In the genomic region with DNA sequence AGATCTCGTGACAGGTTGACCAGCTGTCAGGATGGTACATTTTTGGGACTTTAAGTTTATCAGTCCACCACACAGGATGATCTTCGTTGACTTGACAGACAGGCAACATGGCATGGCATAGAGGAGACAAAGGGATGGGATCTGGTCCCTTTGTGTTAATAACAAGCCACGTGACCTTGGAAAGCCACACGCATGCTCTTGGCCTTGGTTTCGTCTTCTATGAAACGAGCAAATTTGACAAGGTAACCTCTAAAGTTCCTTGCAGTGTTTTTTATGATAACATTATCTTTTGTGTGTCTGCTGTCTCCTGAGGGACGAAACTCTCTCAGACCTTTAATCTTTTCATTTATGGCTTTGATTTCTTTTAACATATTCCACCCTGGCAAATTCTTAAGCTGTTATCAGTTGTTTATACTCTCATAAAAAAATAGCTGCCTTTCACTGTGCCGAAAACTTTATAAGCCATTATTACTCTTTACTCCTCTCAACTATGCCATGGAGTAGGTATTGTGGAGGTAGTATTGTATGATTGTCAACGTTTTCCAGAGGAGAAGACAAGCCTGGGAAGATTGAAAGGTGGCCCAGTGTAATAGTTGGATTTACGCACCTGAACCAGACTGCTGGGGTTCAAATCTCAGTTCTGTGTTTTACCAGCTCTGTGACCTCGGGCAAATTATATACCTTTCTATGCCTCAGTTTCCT, we compare ENCODE assay signal across 24 cellular contexts.
"Had no signal": no experiment of that assay in that cellular context is flagged by ENCODE, and none has a peak within 500 bp of the region (broad histone marks: within the 10 kb centered on the region; RNA-seq: fewer than 3 reads in every experiment).

No MANE protein-coding gene starts in this region.

- H3K27ac ChIP-seq: adrenal gland, cardiac muscle cell, coronary artery, dorsolateral prefrontal cortex, gastroesophageal sphincter, left lung, ovary, spleen, testis, transverse colon had no signal

- H3K4me1 ChIP-seq: adrenal gland, gastroesophageal sphincter, left lung, psoas muscle, spleen, testis had no signal

- H3K36me3 ChIP-seq: adrenal gland, left lung, ovary, transverse colon had no signal

- H3K4me3 ChIP-seq: adrenal gland, cardiac muscle cell, coronary artery, dorsolateral prefrontal cortex, gastroesophageal sphincter, left lung, ovary, psoas muscle, spleen, testis, transverse colon had no signal

- ATAC-seq: activated CD8-positive, alpha-beta T cell treated with anti-CD3 and anti-CD28 coated beads, Interleukin-2, amount 10 ng/mL, durations not matched to agents 7 days and 5 days; gastroesophageal sphincter; left lung; naive thymus-derived CD4-positive, alpha-beta T cell; WTC11 had no signal

- H3K9me3 ChIP-seq: adrenal gland, ovary, psoas muscle, testis had no signal

- H3K27me3 ChIP-seq: adrenal gland, cardiac muscle cell, dorsolateral prefrontal cortex, gastroesophageal sphincter, left lung, ovary, spleen, testis, transverse colon had no signal

- DNase-seq: activated CD4-positive, alpha-beta T cell treated with anti-CD3 and anti-CD28 coated beads for 1 hour; activated CD8-positive, alpha-beta T cell treated with anti-CD3 and anti-CD28 coated beads, Interleukin-2, amount 10 ng/mL, durations not matched to agents 7 days and 5 days; activated effector memory CD4-positive, alpha-beta T cell treated with anti-CD3 and anti-CD28 coated beads, Interleukin-2, amount 50 U/mL, for 16 hours; activated naive CD4-positive, alpha-beta T cell treated with anti-CD3 and anti-CD28 coated beads for 36 hours; activated naive CD8-positive, alpha-beta T cell treated with anti-CD3 and anti-CD28 coated beads for 36 hours; aorta; dorsolateral prefrontal cortex; effector memory CD4-positive, alpha-beta T cell; kidney glomerular epithelial cell; left lung; mammary epithelial cell; naive thymus-derived CD4-positive, alpha-beta T cell; ovary; psoas muscle; spleen; stimulated activated naive CD4-positive, alpha-beta T cell treated with Interleukin-2 at 50 U/mL for 16 hours; T-helper 2 cell; testis; transverse colon had no signal
